Comparison of ENCODE assay signal across 8 cellular contexts in the genomic region with DNA sequence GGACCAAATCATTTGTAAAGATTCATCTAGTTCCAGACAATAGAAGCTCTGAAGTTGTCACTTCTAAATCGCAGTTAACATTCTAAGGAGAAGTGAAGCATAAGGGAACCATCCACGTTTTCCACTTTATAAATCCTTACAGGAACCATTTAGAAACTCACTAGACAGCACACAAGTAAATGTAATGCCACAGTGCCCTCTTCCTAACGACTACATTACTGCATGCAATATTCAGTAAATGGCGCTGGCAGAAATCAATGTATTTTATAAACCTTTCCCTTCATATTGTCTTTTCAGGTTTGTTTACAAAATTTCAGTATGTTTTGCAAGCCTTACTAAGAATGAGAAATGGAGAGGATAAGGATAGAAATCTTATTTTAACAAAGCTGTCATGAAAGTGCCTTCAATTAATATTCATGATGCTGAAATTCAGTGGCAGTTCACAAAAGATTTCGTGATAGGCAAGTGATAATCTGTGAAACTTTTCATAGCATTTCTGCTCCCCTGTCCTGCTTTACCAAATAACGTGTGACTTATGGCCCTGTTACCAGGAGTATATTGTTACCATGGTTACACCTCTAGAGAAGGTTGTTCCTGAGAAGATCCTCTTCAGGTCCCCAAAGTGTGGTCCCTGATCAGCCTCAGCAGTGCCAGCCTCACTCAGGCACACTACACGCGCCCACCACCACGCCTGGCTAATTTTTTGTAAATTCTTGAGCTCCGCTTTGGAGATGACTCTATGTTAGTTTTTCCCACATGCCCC. TPM values are rescaled to one million over a fixed set of nuclear protein-coding genes. Genes with fewer than 3 reads are reported as not detected.
DNase-seq lines count a peak whose midpoint lies in the region; ATAC-seq and TF ChIP-seq lines count a peak whose summit lies in the region.

No MANE protein-coding gene starts in this region.

- no peaks in the 10 kb centered on the region for H3K27me3 ChIP-seq in sigmoid colon

- intact Hi-C loops in natural killer cell (cut with micrococcal nuclease) (loop anchor here (1.0 to 10.0 kb wide), 2 partner anchors 64 to 1054 kb away; no protein-coding TSS in a partner anchor), sigmoid colon (cut with DNase I) (loop anchor here (2.0 kb wide), 1 partner anchor 64 kb away; no protein-coding TSS in a partner anchor)

- DNase-seq in natural killer cell (no peak), NCI-H2196 treated with DMSO at 0.1 percent for 48 hours (lab: John Stamatoyannopoulos, UW; ENCODE audit: unreplicated experiment) (peak; percentile 1), glutamatergic neuron (no peak), sigmoid colon (no peak), occipital lobe (lab: John Stamatoyannopoulos, UW) (no peak)
- no peak for DNase-seq in natural killer cell treated with Interleukin-12 subunit alpha and Interleukin-12 subunit beta and Interleukin-15 and Interleukin-18, amount 100 ng/mL, for 72 hours (ENCODE audit: low spot score)
- DNase-seq in activated CD8-positive, alpha-beta T cell treated with anti-CD3 and anti-CD28 coated beads, Interleukin-2, amount 10 ng/mL, durations not matched to agents 7 days and 5 days = peak; percentile 53

- no peak for TF ChIP-seq EP300 in sigmoid colon (IDR thresholded peaks at IDR 0.05)

- H3K4me3 ChIP-seq in sigmoid colon = no peak overlapping the region

- no peaks in the 10 kb centered on the region for H3K36me3 Mint-ChIP-seq in natural killer cell
- H3K36me3 Mint-ChIP-seq in natural killer cell treated with Interleukin-12 subunit alpha and Interleukin-12 subunit beta and Interleukin-15 and Interleukin-18, amount 100 ng/mL, for 72 hours = no peaks in the 10 kb centered on the region
- H3K36me3 Mint-ChIP-seq in activated CD8-positive, alpha-beta T cell treated with anti-CD3 and anti-CD28 coated beads, Interleukin-2, amount 10 ng/mL, durations not matched to agents 7 days and 5 days (ENCODE audit: low read depth) = no peaks in the 10 kb centered on the region
- H3K36me3 Mint-ChIP-seq in glutamatergic neuron (ENCODE audit: unreplicated experiment) = no peaks in the 10 kb centered on the region

- H3K9me3 Mint-ChIP-seq in natural killer cell = no peaks in the 10 kb centered on the region
- no peaks in the 10 kb centered on the region for H3K9me3 Mint-ChIP-seq in natural killer cell treated with Interleukin-12 subunit alpha and Interleukin-12 subunit beta and Interleukin-15 and Interleukin-18, amount 100 ng/mL, for 72 hours
- no peaks in the 10 kb centered on the region for H3K9me3 Mint-ChIP-seq in activated CD8-positive, alpha-beta T cell treated with anti-CD3 and anti-CD28 coated beads, Interleukin-2, amount 10 ng/mL, durations not matched to agents 7 days and 5 days (ENCODE audit: insufficient read depth)
- no peaks in the 10 kb centered on the region for H3K9me3 Mint-ChIP-seq in glutamatergic neuron (ENCODE audit: unreplicated experiment)

- H3K27me3 Mint-ChIP-seq in natural killer cell (ENCODE audit: low read depth in 2 of 2) = no peaks in the 10 kb centered on the region
- no peaks in the 10 kb centered on the region for H3K27me3 Mint-ChIP-seq in natural killer cell treated with Interleukin-12 subunit alpha and Interleukin-12 subunit beta and Interleukin-15 and Interleukin-18, amount 100 ng/mL, for 72 hours
- H3K27me3 Mint-ChIP-seq in activated CD8-positive, alpha-beta T cell treated with anti-CD3 and anti-CD28 coated beads, Interleukin-2, amount 10 ng/mL, durations not matched to agents 7 days and 5 days (ENCODE audit: low read depth) = no peaks in the 10 kb centered on the region
- no peaks in the 10 kb centered on the region for H3K27me3 Mint-ChIP-seq in glutamatergic neuron (ENCODE audit: unreplicated experiment)

- peaks cover 0 to 8% (median 7%) of the 10 kb centered on the region in 4 donors for H3K4me1 ChIP-seq in sigmoid colon

- peak; percentile 50 to 61 (median 51) for ATAC-seq in natural killer cell
- no peak for ATAC-seq in natural killer cell treated with Interleukin-12 subunit alpha and Interleukin-12 subunit beta and Interleukin-15 and Interleukin-18, amount 100 ng/mL, for 72 hours
- ATAC-seq in HG02852 (IDR thresholded peaks at IDR 0.05; ENCODE audit: unreplicated experiment) = peak; percentile 38
- peak; percentile 24 for ATAC-seq in activated CD8-positive, alpha-beta T cell treated with anti-CD3 and anti-CD28 coated beads, Interleukin-2, amount 10 ng/mL, durations not matched to agents 7 days and 5 days

- 45 to 49% methylated on average over 10 of the region's 10 CpGs for WGBS in sigmoid colon, 2 donors

- TF ChIP-seq CTCF in natural killer cell (IDR thresholded peaks at IDR 0.05) (peak; percentile 72), glutamatergic neuron (IDR thresholded peaks at IDR 0.05; ENCODE audit: partially characterized antibody, unreplicated experiment) (peak; percentile 67), sigmoid colon (IDR thresholded peaks at IDR 0.05) (peak; percentile 27 to 59 (median 52))

- no peak overlapping the region for H3K27ac Mint-ChIP-seq in natural killer cell
- no peak overlapping the region for H3K27ac Mint-ChIP-seq in natural killer cell treated with Interleukin-12 subunit alpha and Interleukin-12 subunit beta and Interleukin-15 and Interleukin-18, amount 100 ng/mL, for 72 hours
- H3K27ac Mint-ChIP-seq in activated CD8-positive, alpha-beta T cell treated with anti-CD3 and anti-CD28 coated beads, Interleukin-2, amount 10 ng/mL, durations not matched to agents 7 days and 5 days = no peak overlapping the region
- no peak overlapping the region for H3K27ac Mint-ChIP-seq in glutamatergic neuron (ENCODE audit: unreplicated experiment)

- no peaks in the 10 kb centered on the region for H3K36me3 ChIP-seq in sigmoid colon

- no peak overlapping the region for H3K27ac ChIP-seq in sigmoid colon

- H3K4me3 Mint-ChIP-seq in natural killer cell (peak overlapping the region; percentile 25), glutamatergic neuron (ENCODE audit: unreplicated experiment) (peak overlapping the region; percentile 26)
- no peak overlapping the region for H3K4me3 Mint-ChIP-seq in natural killer cell treated with Interleukin-12 subunit alpha and Interleukin-12 subunit beta and Interleukin-15 and Interleukin-18, amount 100 ng/mL, for 72 hours
- no peak overlapping the region for H3K4me3 Mint-ChIP-seq in activated CD8-positive, alpha-beta T cell treated with anti-CD3 and anti-CD28 coated beads, Interleukin-2, amount 10 ng/mL, durations not matched to agents 7 days and 5 days

- no peak for TF ChIP-seq POLR2A in sigmoid colon (IDR thresholded peaks at IDR 0.05)

- peaks cover 7 to 9% of the 10 kb centered on the region in 2 donors for H3K4me1 Mint-ChIP-seq in natural killer cell
- H3K4me1 Mint-ChIP-seq in natural killer cell treated with Interleukin-12 subunit alpha and Interleukin-12 subunit beta and Interleukin-15 and Interleukin-18, amount 100 ng/mL, for 72 hours (ENCODE audit: low read depth in 2 of 2) = peaks cover 0 to 8% of the 10 kb centered on the region in 2 donors
- H3K4me1 Mint-ChIP-seq in activated CD8-positive, alpha-beta T cell treated with anti-CD3 and anti-CD28 coated beads, Interleukin-2, amount 10 ng/mL, durations not matched to agents 7 days and 5 days (ENCODE audit: low read depth) = peaks cover 13% of the 10 kb centered on the region
- H3K4me1 Mint-ChIP-seq in glutamatergic neuron (ENCODE audit: low read depth, unreplicated experiment) = peaks cover 6% of the 10 kb centered on the region

- H3K9me3 ChIP-seq in sigmoid colon = no peaks in the 10 kb centered on the region

- CTCF ChIA-PET in activated CD8-positive, alpha-beta T cell treated with anti-CD3 and anti-CD28 coated beads, Interleukin-2, amount 10 ng/mL, durations not matched to agents 7 days and 5 days (lab: Charles Lee) = interaction anchor here (0.6 to 7.5 kb wide), 24 partner anchors 9 to 1183 kb away, joined by 3 to 76 read pairs (median 6); a partner anchor contains a TSS

- POLR2A ChIA-PET in activated CD8-positive, alpha-beta T cell treated with anti-CD3 and anti-CD28 coated beads, Interleukin-2, amount 10 ng/mL, durations not matched to agents 7 days and 5 days (lab: Charles Lee) = interaction anchor here (1.3 kb wide), 1 partner anchor 54 kb away, joined by 3 read pairs; a partner anchor contains a TSS

RNA-seq across cellular contexts. Expression of a gene that starts 54.2 kb away (rescaled TPM):
- total RNA-seq in natural killer cell = 10 to 100 TPM in 1 of 3 donors, 1 to 10 TPM in 2; 8.1 to 10.7 (median 9.1) TPM
- 10 to 100 TPM; 40.2 to 60.5 TPM for total RNA-seq in natural killer cell treated with Interleukin-12 subunit alpha and Interleukin-12 subunit beta and Interleukin-15 and Interleukin-18, amount 100 ng/mL, for 72 hours
- total RNA-seq in activated CD8-positive, alpha-beta T cell treated with anti-CD3 and anti-CD28 coated beads, Interleukin-2, amount 10 ng/mL, durations not matched to agents 7 days and 5 days = 10 to 100 TPM; 34.1 TPM
- 30.8 TPM for total RNA-seq in glutamatergic neuron (ENCODE audit: unreplicated experiment)
- total RNA-seq in sigmoid colon = 10 to 100 TPM; 12.5 to 28.0 (median 21.9) TPM
- 10 to 100 TPM; 14.6 to 21.0 (median 17.1) TPM for polyA plus RNA-seq in sigmoid colon
- total RNA-seq in occipital lobe = 19.7 TPM

Comparison
In these comparisons a context has a peak if more than half of its experiments do, and no peak if none do; other contexts are left out.
1. ATAC-seq: peak in natural killer cell (3 of 3), HG02852 (single experiment) and activated CD8-positive, alpha-beta T cell treated with anti-CD3 and anti-CD28 coated beads, Interleukin-2, amount 10 ng/mL, durations not matched to agents 7 days and 5 days (single experiment); none in natural killer cell treated with Interleukin-12 subunit alpha and Interleukin-12 subunit beta and Interleukin-15 and Interleukin-18, amount 100 ng/mL, for 72 hours (0 of 2).
2. H3K4me3 Mint-ChIP-seq: peak in natural killer cell (single experiment) and glutamatergic neuron (single experiment); none in natural killer cell treated with Interleukin-12 subunit alpha and Interleukin-12 subunit beta and Interleukin-15 and Interleukin-18, amount 100 ng/mL, for 72 hours (single experiment) and activated CD8-positive, alpha-beta T cell treated with anti-CD3 and anti-CD28 coated beads, Interleukin-2, amount 10 ng/mL, durations not matched to agents 7 days and 5 days (single experiment).
3. DNase-seq: peak in NCI-H2196 treated with DMSO at 0.1 percent for 48 hours (single experiment) and activated CD8-positive, alpha-beta T cell treated with anti-CD3 and anti-CD28 coated beads, Interleukin-2, amount 10 ng/mL, durations not matched to agents 7 days and 5 days (single experiment); none in natural killer cell (single experiment), natural killer cell treated with Interleukin-12 subunit alpha and Interleukin-12 subunit beta and Interleukin-15 and Interleukin-18, amount 100 ng/mL, for 72 hours (single experiment), glutamatergic neuron (single experiment), sigmoid colon (single experiment) and occipital lobe (single experiment).
4. Peak in every context shown above with its lines, with median percentiles within 50 percentile points of each other: CTCF ChIP-seq.